Comparison of ENCODE assay signal across 11 cellular contexts in the genomic region with DNA sequence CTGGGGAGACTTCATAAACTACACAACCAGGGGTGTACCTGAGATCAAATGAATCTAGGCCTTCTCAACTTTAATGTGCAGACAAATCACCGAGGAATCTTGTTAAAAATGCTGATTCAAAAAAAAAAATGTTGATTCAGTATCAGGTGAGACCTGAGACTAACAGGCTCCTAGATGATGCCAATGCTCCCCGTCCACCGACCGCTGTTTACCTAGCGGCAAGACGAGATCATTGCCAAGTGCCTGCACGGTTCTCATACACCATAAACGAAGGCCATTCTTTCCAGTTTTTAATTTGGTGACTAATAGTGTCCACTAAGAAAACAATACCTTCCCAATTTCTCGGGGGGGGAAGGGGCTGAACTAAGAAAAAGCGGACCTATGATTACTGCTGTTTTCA. TPM values are rescaled to one million over a fixed set of nuclear protein-coding genes. Genes with fewer than 3 reads are reported as not detected.
DNase-seq lines count a peak whose midpoint lies in the region; ATAC-seq, FAIRE-seq and TF ChIP-seq lines count a peak whose summit lies in the region.
"Had no signal": no experiment of that assay in that cellular context is flagged by ENCODE, and none has a peak within 500 bp of the region (broad histone marks: within the 10 kb centered on the region; RNA-seq: fewer than 3 reads in every experiment).

No MANE protein-coding gene starts in this region.

- H4K5ac ChIP-seq in H9 (ENCODE audit: insufficient read length, low read depth, low read length): no peak overlapping the region

- DNase-seq in CD4-positive, alpha-beta T cell: no peak
- DNase-seq in H9 (no peak), RWPE2 (ENCODE audit: low spot score) (no peak), immature natural killer cell (no peak), NCI-H1048 (lab: John Stamatoyannopoulos, UW) (no peak), urothelium cell line (ENCODE audit: low spot score) (no peak), NOMO-1 treated with DMSO at 0.1 percent for 48 hours (lab: John Stamatoyannopoulos, UW; ENCODE audit: unreplicated experiment) (no peak)
- DNase-seq: activated CD8-positive, alpha-beta memory T cell treated with anti-CD3 and anti-CD28 coated beads for 24 hours had no signal

- no peak overlapping the region for H3K23ac ChIP-seq in H9 (ENCODE audit: insufficient read length, low read depth, low read length)

- H3K4me2 ChIP-seq in H9 (ENCODE audit: insufficient read depth, insufficient read length, low read length): no peak overlapping the region

- no CpG with 5 or more reads among the region's 10 CpGs for WGBS in H9 (ENCODE audit: extremely low coverage, insufficient read length, low lambda C conversion rate)

- H2BK20ac ChIP-seq in H9 (ENCODE audit: low read depth, low read length, poor library complexity, severe bottlenecking): no peak overlapping the region

- no peak overlapping the region for H4K91ac ChIP-seq in H9 (ENCODE audit: insufficient read length, low read depth, low read length)

- no peak overlapping the region for H3K9ac ChIP-seq in H9 (ENCODE audit: extremely low read depth, insufficient read length, low read length)

- no peak overlapping the region for H2BK15ac ChIP-seq in H9 (ENCODE audit: low read depth, low read length)

- no peak overlapping the region for H2BK12ac ChIP-seq in H9 (ENCODE audit: insufficient read length, low read depth, low read length)

- peaks cover 12% of the 10 kb centered on the region for H3K36me3 Mint-ChIP-seq in CD4-positive, alpha-beta T cell (ENCODE audit: low read depth)
- H3K36me3 Mint-ChIP-seq in H9 (ENCODE audit: insufficient read depth in 1 of 3, low read depth in 3 of 3) (no peaks in the 10 kb centered on the region), immature natural killer cell (no peaks in the 10 kb centered on the region)

- intact Hi-C loops in CD4-positive, alpha-beta T cell (cut with DNase I, micrococcal nuclease): loop anchor here (5.0 to 10.0 kb wide), 13 partner anchors 90 to 1333 kb away; a partner anchor contains a TSS

- H3K4me1 Mint-ChIP-seq in CD4-positive, alpha-beta T cell (ENCODE audit: low read depth): peaks cover 56% of the 10 kb centered on the region
- H3K4me1 Mint-ChIP-seq in H9 (peaks cover 69 to 73% of the 10 kb centered on the region in 2 experiments), immature natural killer cell (peaks cover 48 to 62% of the 10 kb centered on the region in 2 donors)

- ATAC-seq in CD4-positive, alpha-beta T cell (ENCODE audit: poor library complexity): no peak
- ATAC-seq in RWPE2 (ENCODE audit: low read depth) (peak; percentile 33), GM19467 (IDR thresholded peaks at IDR 0.05; ENCODE audit: unreplicated experiment) (no peak)

- no peaks in the 10 kb centered on the region for H3K36me3 ChIP-seq in RWPE2 (ENCODE audit: low read depth)
- H3K36me3 ChIP-seq: esophagus muscularis mucosa, neutrophil had no signal

- no peak overlapping the region for H3T11ph ChIP-seq in H9 (ENCODE audit: low read length)

- no peaks in the 10 kb centered on the region for H3K79me1 ChIP-seq in H9 (ENCODE audit: insufficient read depth, low read depth, low read length, poor library complexity, severe bottlenecking)

- no peak overlapping the region for H3K27ac ChIP-seq in CD4-positive, alpha-beta T cell (ENCODE audit: low read depth, low read length)
- H3K27ac ChIP-seq in H9 (ENCODE audit: insufficient read length, low read depth, low read length): no peak overlapping the region
- H3K27ac ChIP-seq in RWPE2 (ENCODE audit: poor library complexity, severe bottlenecking): peak overlapping the region; percentile 37
- H3K27ac ChIP-seq: neutrophil had no signal

- no peak overlapping the region for H3K14ac ChIP-seq in H9 (ENCODE audit: insufficient read depth, low read length)

- H4K8ac ChIP-seq in H9 (replicated peaks; ENCODE audit: insufficient read length, low read depth, low read length): no peak overlapping the region

- peaks cover 8% of the 10 kb centered on the region for H3K23me2 ChIP-seq in H9 (ENCODE audit: insufficient read length, low read depth, low read length, poor library complexity, severe bottlenecking)

- H3K4me3 ChIP-seq in RWPE2 (ENCODE audit: severe bottlenecking): no peak overlapping the region
- H3K4me3 ChIP-seq: esophagus muscularis mucosa had no signal

- H3K27me3 Mint-ChIP-seq in CD4-positive, alpha-beta T cell: no peaks in the 10 kb centered on the region
- H3K27me3 Mint-ChIP-seq in H9 (ENCODE audit: low read depth) (no peaks in the 10 kb centered on the region), immature natural killer cell (ENCODE audit: low read depth in 3 of 3) (peaks cover 5 to 11% (median 9%) of the 10 kb centered on the region in 3 donors)

- no peak for TF ChIP-seq CTCF in CD4-positive, alpha-beta T cell (IDR thresholded peaks at IDR 0.05)
- no peak for TF ChIP-seq CTCF in H9 (conservative IDR thresholded peaks at IDR 0.05)
- TF ChIP-seq CTCF in RWPE2 (IDR thresholded peaks at IDR 0.05; ENCODE audit: poor library complexity, severe bottlenecking): no peak

- POLR2A ChIA-PET in CD4-positive, alpha-beta T cell (lab: Charles Lee): interaction anchor here (1.9 kb wide), 1 partner anchor 10 kb away, joined by 6 read pairs; no protein-coding TSS in a partner anchor

- H3K4ac ChIP-seq in H9 (ENCODE audit: low read depth, low read length): no peak overlapping the region

- H2BK120ac ChIP-seq in H9 (ENCODE audit: low read depth, low read length, poor library complexity, severe bottlenecking): no peak overlapping the region

- no peak overlapping the region for H3K18ac ChIP-seq in H9 (ENCODE audit: insufficient read length, low read depth, low read length)

- no peaks in the 10 kb centered on the region for H3K9me3 Mint-ChIP-seq in CD4-positive, alpha-beta T cell
- H3K9me3 Mint-ChIP-seq in H9: no peaks in the 10 kb centered on the region; a peak in 1 of 5 replicates
- no peaks in the 10 kb centered on the region for H3K9me3 Mint-ChIP-seq in immature natural killer cell

- H3K9me3 ChIP-seq in CD4-positive, alpha-beta T cell (ENCODE audit: control insufficient read depth, low read length): no peaks in the 10 kb centered on the region
- H3K9me3 ChIP-seq in H9 (ENCODE audit: control insufficient read depth, low read depth, low read length): no peaks in the 10 kb centered on the region
- H3K9me3 ChIP-seq in RWPE2 (ENCODE audit: severe bottlenecking): no peaks in the 10 kb centered on the region
- H3K9me3 ChIP-seq: esophagus muscularis mucosa, neutrophil had no signal

- CTCF ChIA-PET in CD4-positive, alpha-beta T cell (lab: Charles Lee): interaction anchor here (1.7 kb wide), 1 partner anchor 489 kb away, joined by 6 read pairs; no protein-coding TSS in a partner anchor

- H2AK5ac ChIP-seq in H9 (ENCODE audit: insufficient read length, low read length): no peak overlapping the region

- no peak overlapping the region for H2AFZ ChIP-seq in H9 (ENCODE audit: low read length)

- H3K4me1 ChIP-seq in H9 (ENCODE audit: insufficient read depth, low read length) (peaks cover 23% of the 10 kb centered on the region), RWPE2 (ENCODE audit: insufficient read depth, poor library complexity, severe bottlenecking) (peaks cover 28% of the 10 kb centered on the region)

- FAIRE-seq in urothelium cell line (lab: Jason Lieb, UNC): no peak

- H2BK5ac ChIP-seq in H9 (ENCODE audit: insufficient read length, low read length): no peak overlapping the region

- no peak overlapping the region for H3K56ac ChIP-seq in H9 (ENCODE audit: insufficient read length, low read depth, low read length)

- H3K27ac Mint-ChIP-seq in CD4-positive, alpha-beta T cell: peak overlapping the region; percentile 55
- H3K27ac Mint-ChIP-seq in H9 (peak overlapping the region in 2 of 3 experiments; percentile 12 to 83; a peak in 3 of 7 replicates), immature natural killer cell (peak overlapping the region in 2 of 6 donors; percentile 17 to 59)

- H3K27me3 ChIP-seq in CD4-positive, alpha-beta T cell (ENCODE audit: control insufficient read depth, insufficient read depth, low read length): no peaks in the 10 kb centered on the region
- no peaks in the 10 kb centered on the region for H3K27me3 ChIP-seq in H9 (ENCODE audit: insufficient read depth, low read length)
- no peaks in the 10 kb centered on the region for H3K27me3 ChIP-seq in RWPE2 (ENCODE audit: insufficient read depth, poor library complexity, severe bottlenecking)
- H3K27me3 ChIP-seq: esophagus muscularis mucosa, neutrophil had no signal

- H4K20me1 ChIP-seq in H9 (ENCODE audit: control insufficient read depth, insufficient read depth, insufficient read length): no peaks in the 10 kb centered on the region

- H3K79me2 ChIP-seq in H9 (ENCODE audit: insufficient read depth, low read length): no peaks in the 10 kb centered on the region; the same call in 1 of the 2 replicates

- peak overlapping the region; percentile 76 for H3K4me3 Mint-ChIP-seq in CD4-positive, alpha-beta T cell
- H3K4me3 Mint-ChIP-seq in H9: peak overlapping the region; percentile 21 to 84; a peak in 4 of 5 replicates
- peak overlapping the region in 3 of 5 donors; percentile 13 to 49 (median 39) for H3K4me3 Mint-ChIP-seq in immature natural killer cell

RNA-seq across cellular contexts. Expression of a gene that starts 2.5 kb away (rescaled TPM):
- under 1 TPM; 0.22 to 0.34 TPM for total RNA-seq in CD4-positive, alpha-beta T cell
- 0.64 and 0.96 TPM in 2 replicates for total RNA-seq in H9 (2021)
- 1 to 10 TPM; 1.3 to 3.0 (median 2.0) TPM for polyA plus RNA-seq in immature natural killer cell
